ENCODE assay signal across 23 cellular contexts in the genomic region with DNA sequence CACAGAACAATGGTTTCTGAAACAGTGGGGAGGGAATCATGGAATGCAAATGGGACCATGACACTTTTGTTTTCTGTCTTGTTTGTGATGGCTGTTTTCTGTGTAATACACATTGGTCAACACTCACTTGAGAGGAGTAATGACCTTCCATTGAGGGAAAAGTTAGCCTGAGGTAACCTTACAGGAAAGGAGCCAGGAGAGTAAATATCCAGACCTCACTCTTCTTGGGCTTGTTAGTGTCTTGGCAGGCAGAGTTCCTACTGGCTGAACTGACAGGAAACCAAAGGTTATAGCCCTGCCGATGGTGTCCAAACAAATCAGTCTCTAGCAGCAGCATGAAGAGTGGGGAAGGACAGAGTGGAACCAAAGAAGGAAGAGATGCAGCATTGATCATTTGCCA. TPM values are rescaled to one million over a fixed set of nuclear protein-coding genes. Genes with fewer than 3 reads are reported as not detected.
A peak's percentile ranks its signal among the peaks of the same experiment; 100 is the strongest.
DNase-seq lines count a peak whose midpoint lies in the region; ATAC-seq and TF ChIP-seq lines count a peak whose summit lies in the region.
"Had no signal": no experiment of that assay in that cellular context is flagged by ENCODE, and none has a peak within 500 bp of the region (broad histone marks: within the 10 kb centered on the region; RNA-seq: fewer than 3 reads in every experiment).

No MANE protein-coding gene starts in this region.

- peak overlapping the region; percentile 4 for H3K27ac ChIP-seq in HUES48 (ENCODE audit: low read depth, low read length)
- H3K27ac ChIP-seq in mesendoderm (ENCODE audit: low read depth, low read length), result no peak overlapping the region
- H3K27ac ChIP-seq: HL-60, KMS-11 had no signal

- H3K27ac Mint-ChIP-seq in WTC11, result peak overlapping the region; percentile 88; the same call in 1 of the 2 replicates
- H3K27ac Mint-ChIP-seq: CD4-positive, CD25-positive, alpha-beta regulatory T cell; HFFc6 had no signal

- H3K23ac ChIP-seq in mesendoderm (ENCODE audit: low read length), result no peak overlapping the region

- no peaks in the 10 kb centered on the region for H3K79me1 ChIP-seq in mesendoderm (ENCODE audit: low read length)

- H2BK120ac ChIP-seq in mesendoderm (ENCODE audit: low read depth, low read length), result no peak overlapping the region

- H3K4me3 ChIP-seq in HUES48 (ENCODE audit: low read depth, low read length) (no peak overlapping the region), mesendoderm (ENCODE audit: low read length) (no peak overlapping the region)

- DNase-seq in ELF-1 (ENCODE audit: low read depth, low spot score), result peak; percentile 52
- no peak for DNase-seq in WTC11 (ENCODE audit: low spot score)
- DNase-seq in mesendoderm, result peak; percentile 29
- DNase-seq in Ammon's horn (ENCODE audit: low spot score), result no peak
- DNase-seq: CD4-positive, CD25-positive, alpha-beta regulatory T cell; EL; H7; HFFc6; IMR-90; NCI-H187; NCI-H2227 treated with DMSO at 0.1 percent for 48 hours; NCI-H510A; NCI-H82; Right ventricle myocardium superior had no signal

- WGBS in mesendoderm (ENCODE audit: extremely low coverage, insufficient coverage, low lambda C conversion rate), result no CpG with 5 or more reads among the region's 1 CpG

- peak; percentile 91 for ATAC-seq in WTC11
- ATAC-seq in HG03460 (IDR thresholded peaks at IDR 0.05; ENCODE audit: unreplicated experiment), result no peak
- no peak for ATAC-seq in HG02763 (IDR thresholded peaks at IDR 0.05; ENCODE audit: unreplicated experiment)

- H2BK5ac ChIP-seq in mesendoderm (ENCODE audit: low read length), result no peak overlapping the region

- CTCF ChIA-PET in WTC11 (lab: Charles Lee), result interaction anchor here (1.0 kb wide), 1 partner anchor 17 kb away, joined by 4 read pairs; a partner anchor contains a TSS

- H3K4me1 ChIP-seq in HUES48 (ENCODE audit: control insufficient read depth, insufficient read depth, low read length) (peaks cover 14% of the 10 kb centered on the region; the same call in 1 of the 2 replicates), mesendoderm (ENCODE audit: control insufficient read depth, low read depth, low read length) (no peaks in the 10 kb centered on the region)

- no peaks in the 10 kb centered on the region for H3K9me3 Mint-ChIP-seq in WTC11
- H3K9me3 Mint-ChIP-seq: CD4-positive, CD25-positive, alpha-beta regulatory T cell had no signal

- no peaks in the 10 kb centered on the region for H3K27me3 Mint-ChIP-seq in WTC11 (ENCODE audit: low read depth)
- H3K27me3 Mint-ChIP-seq: CD4-positive, CD25-positive, alpha-beta regulatory T cell had no signal

- H3K36me3 Mint-ChIP-seq in WTC11, result no peaks in the 10 kb centered on the region
- H3K36me3 Mint-ChIP-seq: CD4-positive, CD25-positive, alpha-beta regulatory T cell had no signal

- H3K36me3 ChIP-seq in HUES48 (ENCODE audit: control insufficient read depth, insufficient read depth, low read length), result no peaks in the 10 kb centered on the region
- H3K36me3 ChIP-seq in mesendoderm (ENCODE audit: control insufficient read depth, insufficient read depth, low read length), result no peaks in the 10 kb centered on the region

- no peak overlapping the region for H4K8ac ChIP-seq in mesendoderm (ENCODE audit: low read depth, low read length)

- POLR2A ChIA-PET in WTC11 (lab: Charles Lee), result no interaction called here

- no peak overlapping the region for H3K56ac ChIP-seq in mesendoderm (ENCODE audit: low read length)

- H3K4me3 Mint-ChIP-seq in WTC11, result no peak overlapping the region
- H3K4me3 Mint-ChIP-seq: CD4-positive, CD25-positive, alpha-beta regulatory T cell; HFFc6 had no signal

- no peak for TF ChIP-seq CTCF in WTC11 (IDR thresholded peaks at IDR 0.05)

- H2BK15ac ChIP-seq in mesendoderm (replicated peaks; ENCODE audit: low read depth), result no peak overlapping the region

- H3K4me2 ChIP-seq in mesendoderm (ENCODE audit: low read length), result no peak overlapping the region
- H3K4me2 ChIP-seq: KMS-11 had no signal

- no peak overlapping the region for H2AK5ac ChIP-seq in mesendoderm (ENCODE audit: low read length)

- no peaks in the 10 kb centered on the region for H3K9me3 ChIP-seq in HUES48 (ENCODE audit: control insufficient read depth, insufficient read depth, low read length)

- no peak overlapping the region for H4K5ac ChIP-seq in mesendoderm (ENCODE audit: low read length)

- no peaks in the 10 kb centered on the region for H3K27me3 ChIP-seq in HUES48 (ENCODE audit: control insufficient read depth, insufficient read depth, low read length)
- no peaks in the 10 kb centered on the region for H3K27me3 ChIP-seq in mesendoderm (ENCODE audit: insufficient read depth, low read length, poor library complexity)

- H3K9ac ChIP-seq in HUES48 (ENCODE audit: low read depth, low read length), result no peak overlapping the region
- H3K9ac ChIP-seq in mesendoderm (ENCODE audit: low read length), result no peak overlapping the region
- H3K9ac ChIP-seq: KMS-11 had no signal

- peaks cover 27% of the 10 kb centered on the region for H3K4me1 Mint-ChIP-seq in WTC11
- H3K4me1 Mint-ChIP-seq: CD4-positive, CD25-positive, alpha-beta regulatory T cell had no signal

- H3K4ac ChIP-seq in mesendoderm (ENCODE audit: low read depth, low read length), result no peak overlapping the region

- no peak overlapping the region for H3K18ac ChIP-seq in mesendoderm (ENCODE audit: low read length)

- H3K79me2 ChIP-seq in mesendoderm (ENCODE audit: control insufficient read depth, insufficient read depth, low read length), result no peaks in the 10 kb centered on the region

TF ChIP-seq in WTC11, 78 proteins besides CTCF, POLR2A, EP300 and RAD21:
- no peak for TF ChIP-seq TEAD4 (CRISPR knock-in tag; IDR thresholded peaks at IDR 0.05)

RNA-seq across cellular contexts. Expression of a gene that starts 17.2 kb away (rescaled TPM):
- total RNA-seq in WTC11 (2021), result 25.4 to 29.0 TPM (median 28.1 TPM) in 3 replicates
- polyA plus RNA-seq in mesendoderm (2013, experiment 1 of 2), result 6.5 TPM
- 7.0 TPM for polyA plus RNA-seq in mesendoderm (2013, experiment 2 of 2)
- total RNA-seq: A673, HFFc6, IMR-90, Right ventricle myocardium superior, RPMI7951, SK-MEL-5 had no signal
- polyA plus RNA-seq: BJ, IMR-90 had no signal

Comparison
In these comparisons a context has a peak if more than half of its experiments do, and no peak if none do; other contexts are left out.
1. DNase-seq: peak in ELF-1 (single experiment) and mesendoderm (single experiment); none in WTC11 (single experiment) and Ammon's horn (single experiment).